28 cellular contexts compared by ENCODE assay signal in genomic region chr5:169352901-169353300, GRCh38. TPM values are rescaled to one million over a fixed set of nuclear protein-coding genes. Genes with fewer than 3 reads are reported as not detected.
"Had no signal": no experiment of that assay in that cellular context is flagged by ENCODE, and none has a peak within 500 bp of the region (broad histone marks: within the 10 kb centered on the region; RNA-seq: fewer than 3 reads in every experiment).

No MANE protein-coding gene starts in this region.

- H3K27ac ChIP-seq: left lung, ovary, right atrium auricular region, skin epidermis, stomach, testis, thyroid gland, transverse colon, upper lobe of right lung had no signal

- H3K27me3 ChIP-seq: left lung, ovary, right atrium auricular region, testis, thyroid gland, transverse colon, upper lobe of right lung had no signal

- DNase-seq: hypothalamus; immature natural killer cell; kidney; left colon; left lung; mesendoderm; mucosa of descending colon; naive thymus-derived CD4-positive, alpha-beta T cell; ovary; stimulated activated CD4-positive, alpha-beta T cell treated with anti-CD3 and anti-CD28 coated beads, Interleukin-12 subunit alpha, Interleukin-12 subunit beta, amount 100 ng/mL, for 4 hours; stimulated activated CD4-positive, alpha-beta T cell treated with anti-CD3 and anti-CD28 coated beads, Interleukin-15, amount 100 ng/mL, for 24 hours; stimulated activated CD4-positive, alpha-beta T cell treated with anti-CD3 and anti-CD28 coated beads, Interleukin-2, amount 100 ng/mL, for 24 hours; stimulated activated CD4-positive, alpha-beta T cell treated with anti-CD3 and anti-CD28 coated beads, Interleukin-4, amount 100 ng/mL, for 1 hour; stimulated activated naive B cell treated with anti-CD40 and anti-IgM and Interleukin-4, amounts not matched to agents 10 μg/mL and 1 μg/mL and 100 μg/mL, for 72 hours; stimulated activated naive CD8-positive, alpha-beta T cell treated with anti-CD3 and anti-CD28 coated beads, Interleukin-15, Interleukin-2, amounts not matched to agents 100 U/mL and 50 U/mL, for 24 hours; stomach; testis; thyroid gland; transverse colon; upper lobe of right lung had no signal

- FAIRE-seq: islet of Langerhans, kidney, urothelium cell line had no signal

- H3K4me3 ChIP-seq: left lung, lung, mucosa of descending colon, ovary, right atrium auricular region, skin epidermis, stomach, testis, thyroid gland, transverse colon, upper lobe of right lung had no signal

- H3K4me1 ChIP-seq: left lung, testis, transverse colon, upper lobe of right lung had no signal

- H3K9me3 ChIP-seq: left lung, mucosa of descending colon, ovary, right atrium auricular region, stomach, testis, thyroid gland, transverse colon, upper lobe of right lung had no signal

- H3K36me3 ChIP-seq: left lung, ovary, right atrium auricular region, stomach, thyroid gland, transverse colon, upper lobe of right lung had no signal

- ATAC-seq: left colon; left lung; mucosa of descending colon; naive thymus-derived CD4-positive, alpha-beta T cell; natural killer cell treated with Interleukin-12 subunit alpha and Interleukin-12 subunit beta and Interleukin-15 and Interleukin-18, amount 100 ng/mL, for 72 hours; sciatic nerve; stimulated activated naive B cell treated with anti-CD40 and anti-IgM and Interleukin-4, amounts not matched to agents 10 μg/mL and 1 μg/mL and 100 μg/mL, for 72 hours; stimulated activated naive CD8-positive, alpha-beta T cell treated with anti-CD3 and anti-CD28 coated beads, Interleukin-15, Interleukin-2, amounts not matched to agents 100 U/mL and 50 U/mL, for 24 hours; upper lobe of right lung had no signal

RNA-seq across cellular contexts. Expression of gene SLIT3, which starts 52.0 kb away (rescaled TPM):
- total RNA-seq: myocyte had no signal
- polyA plus RNA-seq: naive thymus-derived CD4-positive, alpha-beta T cell had no signal
